Comparison of ENCODE assay signal across 1 cellular context in genomic region chr5:67842806-67843205, GRCh38.
TF ChIP-seq lines count a peak whose summit lies in the region.

No MANE protein-coding gene starts in this region.

TF ChIP-seq in K562, 482 proteins besides CTCF, POLR2A, EP300 and RAD21 (continued from another document):
- TF ChIP-seq, protein P1, sequence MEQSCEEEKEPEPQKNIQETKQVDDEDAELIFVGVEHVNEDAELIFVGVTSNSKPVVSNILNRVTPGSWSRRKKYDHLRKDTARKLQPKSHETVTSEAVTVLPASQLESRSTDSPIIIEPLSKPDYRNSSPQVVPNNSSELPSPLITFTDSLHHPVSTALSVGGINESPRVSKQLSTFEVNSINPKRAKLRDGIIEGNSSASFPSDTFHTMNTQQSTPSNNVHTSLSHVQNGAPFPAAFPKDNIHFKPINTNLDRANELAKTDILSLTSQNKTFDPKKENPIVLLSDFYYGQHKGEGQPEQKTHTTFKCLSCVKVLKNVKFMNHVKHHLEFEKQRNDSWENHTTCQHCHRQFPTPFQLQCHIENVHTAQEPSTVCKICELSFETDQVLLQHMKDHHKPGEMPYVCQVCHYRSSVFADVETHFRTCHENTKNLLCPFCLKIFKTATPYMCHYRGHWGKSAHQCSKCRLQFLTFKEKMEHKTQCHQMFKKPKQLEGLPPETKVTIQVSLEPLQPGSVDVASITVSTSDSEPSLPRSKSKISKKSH (CRISPR knock-in tag; IDR thresholded peaks at IDR 0.05) = no peak
